In the genomic region with DNA sequence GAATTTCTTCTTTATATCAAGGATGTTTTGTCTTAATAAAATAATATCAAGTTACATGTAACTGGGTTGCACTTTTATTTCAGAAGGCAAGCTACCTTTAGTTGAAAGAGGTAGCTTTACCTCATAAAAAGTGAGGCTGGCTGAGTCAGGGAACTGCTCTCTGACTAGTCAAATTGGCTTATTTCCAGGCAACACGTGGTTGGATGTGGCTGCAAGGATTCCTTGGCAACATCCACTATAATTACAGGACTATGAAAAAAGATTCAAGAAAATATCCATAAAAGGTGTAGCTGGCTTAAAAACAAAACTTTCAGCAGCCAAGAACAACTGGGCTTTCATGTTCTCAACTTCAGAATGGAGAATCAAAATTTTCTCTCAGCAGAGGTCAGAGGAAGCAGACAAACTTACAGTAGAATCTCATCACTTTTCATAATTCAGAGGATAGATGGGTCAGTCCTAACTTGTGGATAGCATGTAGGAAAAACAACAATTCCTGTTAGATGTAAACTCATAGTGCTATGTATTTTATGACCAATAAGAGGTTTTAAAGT, we compare ENCODE assay signal across 11 cellular contexts.
DNase-seq lines count a peak whose midpoint lies in the region; FAIRE-seq and TF ChIP-seq lines count a peak whose summit lies in the region.
"Had no signal": no experiment of that assay in that cellular context is flagged by ENCODE, and none has a peak within 500 bp of the region (broad histone marks: within the 10 kb centered on the region; RNA-seq: fewer than 3 reads in every experiment).

No MANE protein-coding gene starts in this region.

- peak; percentile 11 for DNase-seq in NCI-H2171 treated with DMSO at 0.1 percent for 48 hours (lab: John Stamatoyannopoulos, UW)
- DNase-seq in NCI-H2171 (lab: John Stamatoyannopoulos, UW), result no peak
- DNase-seq in PC-9, result peak; percentile 33 to 57
- peak; percentile 93 for DNase-seq in fibroblast of pulmonary artery (ENCODE audit: low read depth)
- DNase-seq in testis, result peak; percentile 41
- no peak for DNase-seq in stimulated activated CD4-positive, alpha-beta T cell treated with anti-CD3 and anti-CD28 coated beads, Interleukin-12 subunit alpha, Interleukin-12 subunit beta, amount 100 ng/mL, for 4 hours
- no peak for DNase-seq in GM12891 (ENCODE audit: insufficient read length, low spot score)
- no peak for DNase-seq in activated naive CD8-positive, alpha-beta T cell treated with anti-CD3 and anti-CD28 coated beads for 36 hours
- DNase-seq: right lobe of liver had no signal

- no peak overlapping the region for H3K4me3 ChIP-seq in PC-9
- no peak overlapping the region for H3K4me3 ChIP-seq in fibroblast of pulmonary artery (replicated peaks; ENCODE audit: low read depth, low read length)
- no peak overlapping the region for H3K4me3 ChIP-seq in testis
- H3K4me3 ChIP-seq: right lobe of liver, tibial nerve had no signal

- no peaks in the 10 kb centered on the region for H3F3A ChIP-seq in PC-9 (ENCODE audit: insufficient read depth, low read depth)

- H3K27me3 ChIP-seq in PC-9 (ENCODE audit: insufficient read depth, low read depth), result no peaks in the 10 kb centered on the region
- H3K27me3 ChIP-seq in testis, result no peaks in the 10 kb centered on the region
- H3K27me3 ChIP-seq: right lobe of liver, tibial nerve had no signal

- intact Hi-C loops in PC-9 (cut with micrococcal nuclease; ENCODE audit: unreplicated experiment) (no loop called here), testis (cut with DNase I; ENCODE audit: low total_unique reads) (no loop called here)

- H3K4me2 ChIP-seq in PC-9, result peak overlapping the region; percentile 18; the same call in 1 of the 2 replicates

- no peaks in the 10 kb centered on the region for H3K9me3 Mint-ChIP-seq in activated naive CD8-positive, alpha-beta T cell treated with anti-CD3 and anti-CD28 coated beads for 36 hours

- H3K9me2 ChIP-seq in PC-9 (ENCODE audit: insufficient read depth), result no peaks in the 10 kb centered on the region; the same call in 1 of the 2 replicates

- TF ChIP-seq CTCF in PC-9 (conservative IDR thresholded peaks at IDR 0.05), result no peak
- TF ChIP-seq CTCF in fibroblast of pulmonary artery (IDR thresholded peaks at IDR 0.05; ENCODE audit: low read length, missing control alignments), result no peak
- TF ChIP-seq CTCF in testis (IDR thresholded peaks at IDR 0.05), result no peak

- H3K4me1 ChIP-seq in PC-9 (replicated peaks; ENCODE audit: insufficient read depth), result peaks cover 12% of the 10 kb centered on the region
- H3K4me1 ChIP-seq in testis, result no peaks in the 10 kb centered on the region
- H3K4me1 ChIP-seq: right lobe of liver had no signal

- WGBS in testis, 2 donors, result 15 to 19% methylated on average over 1 of the region's 1 CpG

- POLR2A ChIA-PET in PC-9 (lab: Charles Lee; ENCODE audit: unreplicated experiment), result interaction anchor here (0.5 kb wide), 1 partner anchor 306 kb away, joined by 35 read pairs; no protein-coding TSS in a partner anchor

- no peaks in the 10 kb centered on the region for H3K27me3 Mint-ChIP-seq in activated naive CD8-positive, alpha-beta T cell treated with anti-CD3 and anti-CD28 coated beads for 36 hours

- no peaks in the 10 kb centered on the region; the same call in none of the 2 replicates for H3K9me3 ChIP-seq in PC-9 (ENCODE audit: insufficient read depth, low read depth)
- H3K9me3 ChIP-seq in testis, result no peaks in the 10 kb centered on the region
- H3K9me3 ChIP-seq: right lobe of liver, tibial nerve had no signal

- H3K36me3 ChIP-seq in PC-9 (ENCODE audit: low read depth) (no peaks in the 10 kb centered on the region), testis (ENCODE audit: low read depth, missing control alignments) (no peaks in the 10 kb centered on the region)
- H3K36me3 ChIP-seq: right lobe of liver, tibial nerve had no signal

- CTCF ChIA-PET in PC-9 (lab: Charles Lee), result no interaction called here

- H2AFZ ChIP-seq in PC-9, result peak overlapping the region; percentile 60; the same call in 1 of the 2 replicates

- H3K36me3 Mint-ChIP-seq in activated naive CD8-positive, alpha-beta T cell treated with anti-CD3 and anti-CD28 coated beads for 36 hours, result no peaks in the 10 kb centered on the region

- H3K27ac ChIP-seq in PC-9 (no peak overlapping the region), testis (no peak overlapping the region)
- H3K27ac ChIP-seq: right lobe of liver, tibial nerve had no signal

- no peak for TF ChIP-seq POLR2A in testis (IDR thresholded peaks at IDR 0.05)
- no peak for TF ChIP-seq POLR2A in GM12891 (IDR thresholded peaks at IDR 0.05; ENCODE audit: low read depth, low read length)

- BruUV-seq in PC-9 (replicated peaks; lab: Mats Ljungman, UMichigan), result no TSS peak

- no peaks in the 10 kb centered on the region for H3K79me2 ChIP-seq in PC-9 (ENCODE audit: low read depth)

- no peak overlapping the region for H3K4me3 Mint-ChIP-seq in activated naive CD8-positive, alpha-beta T cell treated with anti-CD3 and anti-CD28 coated beads for 36 hours

- H4K20me1 ChIP-seq in PC-9 (ENCODE audit: insufficient read depth), result no peaks in the 10 kb centered on the region

- FAIRE-seq in GM12891 (lab: Jason Lieb, UNC), result no peak
- FAIRE-seq: A204.1 had no signal

- H3K4me1 Mint-ChIP-seq in activated naive CD8-positive, alpha-beta T cell treated with anti-CD3 and anti-CD28 coated beads for 36 hours, result no peaks in the 10 kb centered on the region

- no peak overlapping the region for H3K27ac Mint-ChIP-seq in activated naive CD8-positive, alpha-beta T cell treated with anti-CD3 and anti-CD28 coated beads for 36 hours

TF ChIP-seq in GM12891, 5 proteins besides CTCF, POLR2A, EP300 and RAD21:
- no peak for TF ChIP-seq TAF1 (IDR thresholded peaks at IDR 0.05; ENCODE audit: low read depth, low read length)
- no peak for TF ChIP-seq POU2F2 (IDR thresholded peaks at IDR 0.05; ENCODE audit: low read depth, low read length)
- no peak for TF ChIP-seq SPI1 (IDR thresholded peaks at IDR 0.05; ENCODE audit: low read depth, low read length)
- no peak for TF ChIP-seq PAX5 (IDR thresholded peaks at IDR 0.05; ENCODE audit: insufficient read depth, low read length, severe bottlenecking)
- TF ChIP-seq POLR2AphosphoS5 (IDR thresholded peaks at IDR 0.05; ENCODE audit: low read depth, low read length), result no peak

Comparison
In these comparisons a context has a peak if more than half of its experiments do, and no peak if none do; other contexts are left out.
1. DNase-seq: peak in NCI-H2171 treated with DMSO at 0.1 percent for 48 hours (single experiment), PC-9 (2 of 2), fibroblast of pulmonary artery (single experiment) and testis (single experiment); none in NCI-H2171 (single experiment), stimulated activated CD4-positive, alpha-beta T cell treated with anti-CD3 and anti-CD28 coated beads, Interleukin-12 subunit alpha, Interleukin-12 subunit beta, amount 100 ng/mL, for 4 hours (single experiment), GM12891 (single experiment) and activated naive CD8-positive, alpha-beta T cell treated with anti-CD3 and anti-CD28 coated beads for 36 hours (single experiment).